Comparison of ENCODE assay signal across 14 cellular contexts in genomic region chr15:89551502-89551901, GRCh38. TPM values are rescaled to one million over a fixed set of nuclear protein-coding genes. Genes with fewer than 3 reads are reported as not detected.
DNase-seq lines count a peak whose midpoint lies in the region; ATAC-seq and TF ChIP-seq lines count a peak whose summit lies in the region.
"Had no signal": no experiment of that assay in that cellular context is flagged by ENCODE, and none has a peak within 500 bp of the region (broad histone marks: within the 10 kb centered on the region; RNA-seq: fewer than 3 reads in every experiment).

No MANE protein-coding gene starts in this region.

- H3K4me1 Mint-ChIP-seq in activated CD8-positive, alpha-beta T cell treated with anti-CD3 and anti-CD28 coated beads for 36 hours (ENCODE audit: low read depth) = no peaks in the 10 kb centered on the region

- no peak overlapping the region for H3K4me3 Mint-ChIP-seq in activated CD8-positive, alpha-beta T cell treated with anti-CD3 and anti-CD28 coated beads for 36 hours
- H3K4me3 Mint-ChIP-seq: activated naive CD8-positive, alpha-beta T cell treated with anti-CD3 and anti-CD28 coated beads, Interleukin-2, amount 10 ng/mL, durations not matched to agents 7 days and 5 days had no signal

- TF ChIP-seq CTCF in NB4 (IDR thresholded peaks at IDR 0.05; ENCODE audit: low read depth, low read length) = no peak
- no peak for TF ChIP-seq CTCF in activated CD8-positive, alpha-beta T cell treated with anti-CD3 and anti-CD28 coated beads for 36 hours (IDR thresholded peaks at IDR 0.05)

- H3K9me3 Mint-ChIP-seq in activated CD8-positive, alpha-beta T cell treated with anti-CD3 and anti-CD28 coated beads for 36 hours = no peaks in the 10 kb centered on the region

- POLR2A ChIA-PET in activated CD8-positive, alpha-beta T cell treated with anti-CD3 and anti-CD28 coated beads for 36 hours (lab: Charles Lee) = no interaction called here

- ATAC-seq in GM18907 (IDR thresholded peaks at IDR 0.05; ENCODE audit: unreplicated experiment) (peak; percentile 81), HG02642 (IDR thresholded peaks at IDR 0.05; ENCODE audit: poor library complexity, unreplicated experiment) (peak; percentile 76), HG02884 (IDR thresholded peaks at IDR 0.05; ENCODE audit: unreplicated experiment) (no peak)
- ATAC-seq in activated CD8-positive, alpha-beta T cell treated with anti-CD3 and anti-CD28 coated beads for 36 hours = no peak

- peaks cover 5% of the 10 kb centered on the region for H3K27me3 Mint-ChIP-seq in activated CD8-positive, alpha-beta T cell treated with anti-CD3 and anti-CD28 coated beads for 36 hours

- peaks cover 1% of the 10 kb centered on the region for H3K36me3 Mint-ChIP-seq in activated CD8-positive, alpha-beta T cell treated with anti-CD3 and anti-CD28 coated beads for 36 hours (ENCODE audit: low read depth)
- H3K36me3 Mint-ChIP-seq: activated naive CD8-positive, alpha-beta T cell treated with anti-CD3 and anti-CD28 coated beads, Interleukin-2, amount 10 ng/mL, durations not matched to agents 7 days and 5 days had no signal

- no peak overlapping the region for H3K27ac Mint-ChIP-seq in activated CD8-positive, alpha-beta T cell treated with anti-CD3 and anti-CD28 coated beads for 36 hours
- H3K27ac Mint-ChIP-seq: activated naive CD8-positive, alpha-beta T cell treated with anti-CD3 and anti-CD28 coated beads, Interleukin-2, amount 10 ng/mL, durations not matched to agents 7 days and 5 days had no signal

- CTCF ChIA-PET in activated CD8-positive, alpha-beta T cell treated with anti-CD3 and anti-CD28 coated beads for 36 hours (lab: Charles Lee) = no interaction called here

- DNase-seq in NB4 (ENCODE audit: low read depth) = peak; percentile 57
- DNase-seq in kidney tubule cell (ENCODE audit: low spot score) = peak; percentile 9
- DNase-seq in cardiac septum (ENCODE audit: low spot score) = no peak
- DNase-seq in T-helper 1 cell = no peak
- no peak for DNase-seq in activated CD8-positive, alpha-beta T cell treated with anti-CD3 and anti-CD28 coated beads for 36 hours
- DNase-seq: activated naive CD8-positive, alpha-beta T cell treated with anti-CD3 and anti-CD28 coated beads, Interleukin-2, amount 10 ng/mL, durations not matched to agents 7 days and 5 days; DMS53; erythroblast; IMR-90; NCI-H69 had no signal

- no peak overlapping the region for H3K4me3 ChIP-seq in NB4 (ENCODE audit: low read depth, low read length)

- no peak for TF ChIP-seq POLR2A in NB4 (IDR thresholded peaks at IDR 0.05; ENCODE audit: extremely low read depth, insufficient read length)

- intact Hi-C loops in cardiac septum (cut with DNase I) = no loop called here
- intact Hi-C loops in activated CD8-positive, alpha-beta T cell treated with anti-CD3 and anti-CD28 coated beads for 36 hours (cut with micrococcal nuclease) = no loop called here

RNA-seq across cellular contexts. Expression of gene TICRR, which starts 23.8 kb away (rescaled TPM):
- 0.03 TPM for total RNA-seq in cardiac septum
- 10 to 100 TPM; 27.0 to 29.2 TPM for total RNA-seq in activated CD8-positive, alpha-beta T cell treated with anti-CD3 and anti-CD28 coated beads for 36 hours

RNA-seq across cellular contexts. Expression of gene RHCG, which starts 55.1 kb away (rescaled TPM):
- total RNA-seq in cardiac septum = 2.0 TPM
- total RNA-seq in activated CD8-positive, alpha-beta T cell treated with anti-CD3 and anti-CD28 coated beads for 36 hours = not detected
- total RNA-seq: activated naive CD8-positive, alpha-beta T cell treated with anti-CD3 and anti-CD28 coated beads, Interleukin-2, amount 10 ng/mL, durations not matched to agents 7 days and 5 days; IMR-90; pulmonary artery endothelial cell had no signal

Comparison
In these comparisons a context has a peak if more than half of its experiments do, and no peak if none do; other contexts are left out.
1. ATAC-seq: peak in GM18907 (single experiment) and HG02642 (single experiment); none in HG02884 (single experiment) and activated CD8-positive, alpha-beta T cell treated with anti-CD3 and anti-CD28 coated beads for 36 hours (single experiment).
2. DNase-seq: peak in NB4 (single experiment) and kidney tubule cell (single experiment); none in cardiac septum (single experiment), T-helper 1 cell (0 of 5) and activated CD8-positive, alpha-beta T cell treated with anti-CD3 and anti-CD28 coated beads for 36 hours (single experiment).
3. RNA of gene TICRR, which starts 23.8 kb away (total RNA-seq): 27.0 to 29.2 TPM in activated CD8-positive, alpha-beta T cell treated with anti-CD3 and anti-CD28 coated beads for 36 hours; 0.03 TPM in cardiac septum (single experiment); every median in the first group is over 10 times any median in the second.